In the genomic region with DNA sequence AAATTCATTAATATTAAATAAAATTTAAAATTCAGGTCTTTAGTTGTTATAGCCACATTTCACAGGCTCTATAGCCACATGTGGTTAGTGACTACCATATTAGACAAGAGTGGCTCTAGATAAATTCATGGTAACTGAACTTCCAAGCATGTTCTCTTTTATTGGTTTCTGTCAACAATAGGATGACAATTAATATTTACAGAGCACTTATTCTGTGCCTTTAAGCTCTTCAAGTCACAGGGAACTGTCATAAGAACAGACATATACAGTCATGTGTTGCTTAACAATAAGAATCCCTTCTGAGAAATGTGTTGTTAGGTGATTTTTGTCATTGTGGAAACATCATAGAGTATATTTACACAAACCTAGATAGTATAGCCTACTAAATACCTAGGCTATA, we compare ENCODE assay signal across 21 cellular contexts.
"Had no signal": no experiment of that assay in that cellular context is flagged by ENCODE, and none has a peak within 500 bp of the region (broad histone marks: within the 10 kb centered on the region; RNA-seq: fewer than 3 reads in every experiment).

No MANE protein-coding gene starts in this region.

- H3K27me3 ChIP-seq: left lung, pancreas, spleen, suprapubic skin, tibial artery, upper lobe of right lung had no signal

- H3K27ac ChIP-seq: left lung, lower lobe of right lung, pancreas, prostate gland, spleen, suprapubic skin, thoracic aorta, tibial artery, upper lobe of right lung had no signal

- H3K9me3 ChIP-seq: left lung, lower lobe of right lung, pancreas, prostate gland, spleen, suprapubic skin, thoracic aorta, tibial artery, upper lobe of right lung had no signal

- H3K36me3 ChIP-seq: left lung, lower lobe of right lung, pancreas, prostate gland, spleen, suprapubic skin, thoracic aorta, tibial artery, upper lobe of right lung had no signal

- DNase-seq: immature natural killer cell; kidney; left colon; left lung; lower lobe of right lung; mesenchymal stem cell; naive thymus-derived CD8-positive, alpha-beta T cell; nucleus accumbens; pancreas; posterior cingulate gyrus; retina; right cardiac atrium; small intestine; spleen; stimulated activated CD4-positive, alpha-beta T cell treated with anti-CD3 and anti-CD28 coated beads, Interleukin-4, amount 100 ng/mL, for 24 hours; stimulated activated naive CD4-positive, alpha-beta T cell; tibial artery; upper lobe of right lung had no signal

- H3K4me3 ChIP-seq: left lung, lower lobe of right lung, pancreas, prostate gland, spleen, suprapubic skin, thoracic aorta, tibial artery, upper lobe of right lung had no signal

- H3K4me1 ChIP-seq: left lung, lower lobe of right lung, pancreas, spleen, suprapubic skin, tibial artery, upper lobe of right lung had no signal
